ENCODE assay signal across 32 cellular contexts in the genomic region with DNA sequence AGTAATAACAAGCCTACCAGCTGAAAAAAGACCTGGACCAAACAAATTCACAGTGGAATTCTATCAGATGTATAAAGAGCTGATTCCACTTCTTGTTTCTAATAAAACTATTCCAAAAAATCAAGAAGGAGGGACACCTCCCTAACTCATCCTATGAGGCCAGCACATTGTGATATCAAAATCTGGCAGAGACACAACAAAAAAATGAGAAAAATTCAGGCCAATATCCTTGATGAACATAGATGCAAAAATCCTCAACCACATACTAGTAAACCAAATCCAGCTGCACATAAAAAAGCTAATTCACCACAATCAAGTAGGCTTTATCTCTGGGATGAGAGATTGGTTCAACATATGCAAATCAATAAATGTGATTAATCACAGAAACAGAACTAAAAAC.
"Had no signal": no experiment of that assay in that cellular context is flagged by ENCODE, and none has a peak within 500 bp of the region (broad histone marks: within the 10 kb centered on the region; RNA-seq: fewer than 3 reads in every experiment).

No MANE protein-coding gene starts in this region.

- H3K4me1 Mint-ChIP-seq: natural killer cell; nephron; neural progenitor cell; stimulated activated memory B cell treated with anti-CD40 and anti-IgM and Interleukin-4, amounts not matched to agents 10 μg/mL and 1 μg/mL and 100 μg/mL, for 72 hours; stimulated activated naive CD8-positive, alpha-beta T cell treated with anti-CD3 and anti-CD28 coated beads, Interleukin-15, amount 100 ng/mL, for 72 hours had no signal

- H3K4me1 ChIP-seq: neural progenitor cell, parathyroid adenoma, psoas muscle, right lobe of liver, sigmoid colon, spleen, suprapubic skin, testis, tibial artery, transverse colon, upper lobe of right lung, uterus had no signal

- H3K27me3 ChIP-seq: neural progenitor cell, ovary, right lobe of liver, sigmoid colon, spleen, suprapubic skin, testis, tibial artery, transverse colon, upper lobe of right lung, uterus had no signal

- H3K36me3 ChIP-seq: neural progenitor cell, ovary, right lobe of liver, sigmoid colon, spleen, suprapubic skin, tibial artery, transverse colon, upper lobe of right lung, uterus had no signal

- H3K27ac Mint-ChIP-seq: natural killer cell; nephron; neural progenitor cell; progenitor cell of endocrine pancreas; stimulated activated memory B cell treated with anti-CD40 and anti-IgM and Interleukin-4, amounts not matched to agents 10 μg/mL and 1 μg/mL and 100 μg/mL, for 72 hours; stimulated activated naive CD8-positive, alpha-beta T cell treated with anti-CD3 and anti-CD28 coated beads, Interleukin-15, amount 100 ng/mL, for 72 hours; type B pancreatic cell had no signal

- H3K36me3 Mint-ChIP-seq: natural killer cell; neural progenitor cell; stimulated activated memory B cell treated with anti-CD40 and anti-IgM and Interleukin-4, amounts not matched to agents 10 μg/mL and 1 μg/mL and 100 μg/mL, for 72 hours; type B pancreatic cell had no signal

- H3K9ac ChIP-seq: neural progenitor cell, parathyroid adenoma had no signal

- ATAC-seq: natural killer cell; psoas muscle; right cardiac atrium; right lobe of liver; stimulated activated memory B cell treated with anti-CD40 and anti-IgM and Interleukin-4, amounts not matched to agents 10 μg/mL and 1 μg/mL and 100 μg/mL, for 72 hours; stimulated activated naive CD8-positive, alpha-beta T cell treated with anti-CD3 and anti-CD28 coated beads, Interleukin-15, amount 100 ng/mL, for 72 hours; stimulated activated naive CD8-positive, alpha-beta T cell treated with anti-CD3 and anti-CD28 coated beads, Interleukin-15, Interleukin-2, amounts not matched to agents 100 U/mL and 50 U/mL, for 24 hours; upper lobe of right lung had no signal

- H3K27ac ChIP-seq: neural progenitor cell, ovary, parathyroid adenoma, psoas muscle, right lobe of liver, sigmoid colon, skin epidermis, spleen, suprapubic skin, testis, tibial artery, transverse colon, upper lobe of right lung, uterus had no signal

- H3K27me3 Mint-ChIP-seq: progenitor cell of endocrine pancreas; stimulated activated memory B cell treated with anti-CD40 and anti-IgM and Interleukin-4, amounts not matched to agents 10 μg/mL and 1 μg/mL and 100 μg/mL, for 72 hours; stimulated activated naive CD8-positive, alpha-beta T cell treated with anti-CD3 and anti-CD28 coated beads, Interleukin-15, amount 100 ng/mL, for 72 hours; type B pancreatic cell had no signal

- H3K4me3 Mint-ChIP-seq: natural killer cell; nephron; neural progenitor cell; stimulated activated memory B cell treated with anti-CD40 and anti-IgM and Interleukin-4, amounts not matched to agents 10 μg/mL and 1 μg/mL and 100 μg/mL, for 72 hours; stimulated activated naive CD8-positive, alpha-beta T cell treated with anti-CD3 and anti-CD28 coated beads, Interleukin-15, amount 100 ng/mL, for 72 hours; type B pancreatic cell had no signal

- H3K9me3 ChIP-seq: ovary, psoas muscle, right lobe of liver, sigmoid colon, spleen, suprapubic skin, testis, tibial artery, transverse colon, upper lobe of right lung, uterus had no signal

- H3K9me3 Mint-ChIP-seq: nephron; stimulated activated naive CD8-positive, alpha-beta T cell treated with anti-CD3 and anti-CD28 coated beads, Interleukin-15, amount 100 ng/mL, for 72 hours had no signal

- H3K4me3 ChIP-seq: neural progenitor cell, ovary, psoas muscle, right lobe of liver, sigmoid colon, skin epidermis, smooth muscle cell, spleen, suprapubic skin, testis, tibial artery, transverse colon, upper lobe of right lung, uterus had no signal

- DNase-seq: natural killer cell; occipital lobe; ovary; posterior cingulate gyrus; psoas muscle; right cardiac atrium; right lobe of liver; sigmoid colon; spleen; stimulated activated CD4-positive, alpha-beta T cell treated with anti-CD3 and anti-CD28 coated beads, Interleukin-12 subunit alpha, Interleukin-12 subunit beta, amount 100 ng/mL, for 4 hours; stimulated activated CD4-positive, alpha-beta T cell treated with anti-CD3 and anti-CD28 coated beads, Interleukin-1b, Interleukin-23, amount 100 ng/mL, for 48 hours; stimulated activated CD4-positive, alpha-beta T cell treated with anti-CD3 and anti-CD28 coated beads, Interleukin-4, amount 100 ng/mL, for 1 hour; stimulated activated CD4-positive, alpha-beta T cell treated with anti-CD3 and anti-CD28 coated beads, Interleukin-4, amount 100 ng/mL, for 4 hours; stimulated activated CD8-positive, alpha-beta memory T cell treated with anti-CD3 and anti-CD28 coated beads, Interleukin-4, amount 100 ng/mL, for 48 hours; stimulated activated naive CD4-positive, alpha-beta T cell; stimulated activated naive CD8-positive, alpha-beta T cell treated with anti-CD3 and anti-CD28 coated beads, Interleukin-15, amount 100 ng/mL, for 72 hours; stimulated activated naive CD8-positive, alpha-beta T cell treated with anti-CD3 and anti-CD28 coated beads, Interleukin-15, Interleukin-2, amounts not matched to agents 100 U/mL and 50 U/mL, for 24 hours; substantia nigra; testis; tibial artery; transverse colon; upper lobe of right lung; uterus had no signal
